13 cellular contexts compared by ENCODE assay signal in genomic region chr9:89891221-89892052, GRCh38.
A peak's percentile ranks its signal among the peaks of the same experiment; 100 is the strongest.
DNase-seq lines count a peak whose midpoint lies in the region; ATAC-seq and TF ChIP-seq lines count a peak whose summit lies in the region.
"Had no signal": no experiment of that assay in that cellular context is flagged by ENCODE, and none has a peak within 500 bp of the region (broad histone marks: within the 10 kb centered on the region; RNA-seq: fewer than 3 reads in every experiment).

No MANE protein-coding gene starts in this region.

- H3K27me3 ChIP-seq in Peyer's patch = no peaks in the 10 kb centered on the region
- no peaks in the 10 kb centered on the region for H3K27me3 ChIP-seq in spleen (replicated peaks in 1 of 7)
- H3K27me3 ChIP-seq: thyroid gland had no signal

- TF ChIP-seq POLR2A in Peyer's patch (IDR thresholded peaks at IDR 0.05) = no peak
- no peak for TF ChIP-seq POLR2A in spleen (IDR thresholded peaks at IDR 0.05)

- H3K27ac ChIP-seq in Peyer's patch = peak overlapping the region in 2 of 4 donors; percentile 49 to 63
- peak overlapping the region in 5 of 8 donors; percentile 40 to 75 (median 57) for H3K27ac ChIP-seq in spleen
- H3K27ac ChIP-seq: thyroid gland had no signal

- DNase-seq in Peyer's patch = peak in 2 of 3 donors; percentile 14 to 33
- peak; percentile 49 for DNase-seq in fibroblast of the conjunctiva (ENCODE audit: low read depth)
- DNase-seq in mesenteric fat pad (ENCODE audit: low spot score) = peak; percentile 64
- DNase-seq in spleen = peak; percentile 59
- DNase-seq in cerebellar cortex (ENCODE audit: low spot score) = no peak
- DNase-seq in COLO668 (lab: John Stamatoyannopoulos, UW; ENCODE audit: unreplicated experiment) = no peak
- no peak for DNase-seq in activated CD4-positive, alpha-beta T cell treated with anti-CD3 and anti-CD28 coated beads for 4 hours
- DNase-seq: activated CD8-positive, alpha-beta T cell treated with anti-CD3 and anti-CD28 coated beads, Interleukin-2, amount 10 ng/mL, durations not matched to agents 7 days and 5 days; activated naive CD8-positive, alpha-beta T cell treated with anti-CD3 and anti-CD28 coated beads for 36 hours; NCI-H2029; nephron progenitor cell; thyroid gland had no signal

- TF ChIP-seq CTCF in Peyer's patch (IDR thresholded peaks at IDR 0.05) (no peak), spleen (IDR thresholded peaks at IDR 0.05 in 8 of 11, conservative IDR thresholded peaks at IDR 0.05 in 3 of 11) (no peak)

- H3K9me3 ChIP-seq in Peyer's patch (no peaks in the 10 kb centered on the region), spleen (no peaks in the 10 kb centered on the region)
- H3K9me3 ChIP-seq: thyroid gland had no signal

- 72 to 88% (median 79%) methylated on average over 9 of the region's 9 CpGs for WGBS in spleen, 5 donors

- no peaks in the 10 kb centered on the region for H3K36me3 ChIP-seq in Peyer's patch
- H3K36me3 ChIP-seq in spleen = no peaks in the 10 kb centered on the region
- H3K36me3 ChIP-seq: thyroid gland had no signal

- no peak overlapping the region for H3K4me3 ChIP-seq in Peyer's patch
- H3K4me3 ChIP-seq in spleen = no peak overlapping the region
- H3K4me3 ChIP-seq: thyroid gland had no signal

- intact Hi-C loops in spleen (cut with DNase I; ENCODE audit: low total_unique reads) = no loop called here

- H3K4me1 ChIP-seq in Peyer's patch (peaks cover 0 to 25% (median 0%) of the 10 kb centered on the region in 4 donors), spleen (peaks cover 0 to 9% (median 0%) of the 10 kb centered on the region in 6 donors)

- no peak for ATAC-seq in HG03469 (IDR thresholded peaks at IDR 0.05; ENCODE audit: unreplicated experiment)
- ATAC-seq: activated CD8-positive, alpha-beta T cell treated with anti-CD3 and anti-CD28 coated beads, Interleukin-2, amount 10 ng/mL, durations not matched to agents 7 days and 5 days had no signal

Comparison
In these comparisons a context has a peak if more than half of its experiments do, and no peak if none do; other contexts are left out.
1. DNase-seq: peak in Peyer's patch (2 of 3), fibroblast of the conjunctiva (single experiment), mesenteric fat pad (single experiment) and spleen (single experiment); none in cerebellar cortex (single experiment), COLO668 (single experiment) and activated CD4-positive, alpha-beta T cell treated with anti-CD3 and anti-CD28 coated beads for 4 hours (0 of 2).